ENCODE assay signal across 2 cellular contexts in genomic region chr1:12712929-12713328, GRCh38.
TF ChIP-seq lines count a peak whose summit lies in the region.

No MANE protein-coding gene starts in this region.

TF ChIP-seq in GM23338, 12 proteins besides CTCF, POLR2A, EP300 and RAD21:
- TF ChIP-seq REST (IDR thresholded peaks at IDR 0.05; ENCODE audit: unreplicated experiment), result no peak
- no peak for TF ChIP-seq NANOG (IDR thresholded peaks at IDR 0.05; ENCODE audit: borderline replicate concordance)
- TF ChIP-seq CREB1 (CRISPR knock-in tag; IDR thresholded peaks at IDR 0.05; ENCODE audit: low read depth), result no peak
- TF ChIP-seq JUNB (IDR thresholded peaks at IDR 0.05; ENCODE audit: unreplicated experiment), result no peak
- no peak for TF ChIP-seq POLR2AphosphoS5 (IDR thresholded peaks at IDR 0.05; ENCODE audit: low read depth)
- no peak for TF ChIP-seq EZH2 (IDR thresholded peaks at IDR 0.05; ENCODE audit: low read depth, unreplicated experiment)
- no peak for TF ChIP-seq ZNF462 (CRISPR knock-in tag; IDR thresholded peaks at IDR 0.05)
- TF ChIP-seq ETS1 (IDR thresholded peaks at IDR 0.05), result no peak
- TF ChIP-seq ZNF331 (CRISPR knock-in tag; IDR thresholded peaks at IDR 0.05; ENCODE audit: low read depth), result no peak
- no peak for TF ChIP-seq ZNF114 (CRISPR knock-in tag; IDR thresholded peaks at IDR 0.05)
- TF ChIP-seq EZH2phosphoT487 (IDR thresholded peaks at IDR 0.05; ENCODE audit: unreplicated experiment), result no peak
- no peak for TF ChIP-seq STAT1 (IDR thresholded peaks at IDR 0.05; ENCODE audit: unreplicated experiment)

TF ChIP-seq in H1, 55 proteins besides CTCF, POLR2A, EP300 and RAD21:
- TF ChIP-seq TAF1 (IDR thresholded peaks at IDR 0.05; ENCODE audit: low read depth, low read length), result no peak
- TF ChIP-seq HDAC2 (IDR thresholded peaks at IDR 0.05; ENCODE audit: borderline replicate concordance in 1 of 2, low read depth in 2 of 2, low read length in 2 of 2), result no peak
- no peak for TF ChIP-seq BCL11A (IDR thresholded peaks at IDR 0.05; ENCODE audit: low read depth in 2 of 2, low read length in 2 of 2)
- TF ChIP-seq CBX5 (IDR thresholded peaks at IDR 0.05; ENCODE audit: low read depth, low read length), result no peak
- no peak for TF ChIP-seq CBX8 (IDR thresholded peaks at IDR 0.05; ENCODE audit: borderline replicate concordance, low read depth, low read length)
- no peak for TF ChIP-seq TCF12 (IDR thresholded peaks at IDR 0.05; ENCODE audit: low read depth, low read length)
- no peak for TF ChIP-seq SIRT6 (IDR thresholded peaks at IDR 0.05; ENCODE audit: low read length)
